Comparison of ENCODE assay signal across 9 cellular contexts in the genomic region with DNA sequence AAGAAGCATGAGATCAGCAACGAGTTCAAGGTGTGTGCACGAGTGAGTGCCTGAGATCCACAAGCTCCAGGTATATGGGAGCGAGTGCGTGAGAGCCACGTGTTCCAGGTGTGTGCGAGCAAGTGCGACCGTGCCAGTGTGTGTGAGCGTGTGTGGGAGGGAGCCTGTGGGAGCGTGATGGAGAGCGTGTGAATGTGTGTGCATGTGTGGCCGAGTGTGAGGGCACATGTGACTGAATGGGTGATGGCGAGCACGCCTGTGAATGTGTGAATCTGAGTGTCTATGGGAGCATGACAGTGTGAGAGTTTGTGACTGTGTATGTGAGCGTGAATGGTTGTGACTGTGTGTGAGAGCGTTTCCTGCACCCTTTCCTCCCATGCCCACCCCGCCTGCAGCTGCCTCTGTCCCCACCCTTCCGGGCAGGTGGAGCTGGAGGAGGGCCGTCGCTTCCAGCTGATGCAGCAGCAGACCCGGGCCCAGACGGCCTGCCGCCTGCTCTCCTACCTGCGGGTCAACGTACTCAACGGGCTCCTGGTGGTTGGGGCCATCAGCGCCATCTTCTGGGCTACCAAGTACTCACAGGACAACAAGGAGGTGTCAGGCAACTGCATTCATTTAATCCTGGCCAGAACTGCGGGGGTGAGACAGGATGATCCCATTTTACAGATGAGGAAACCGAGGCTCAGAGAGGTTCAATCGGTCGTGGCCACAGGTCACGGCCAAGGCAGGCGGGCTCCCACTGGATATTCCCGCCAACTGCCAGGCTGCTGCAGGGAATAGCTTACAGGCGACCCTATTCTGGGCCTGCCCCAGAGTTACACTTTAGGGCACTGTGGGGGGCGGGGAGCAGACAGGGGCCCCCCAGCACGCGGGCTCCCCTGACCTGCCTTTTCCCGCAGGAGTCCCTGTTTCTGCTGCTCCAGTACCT. TPM values are rescaled to one million over a fixed set of nuclear protein-coding genes. Genes with fewer than 3 reads are reported as not detected.
DNase-seq lines count a peak whose midpoint lies in the region; ATAC-seq, FAIRE-seq and TF ChIP-seq lines count a peak whose summit lies in the region.
"Had no signal": no experiment of that assay in that cellular context is flagged by ENCODE, and none has a peak within 500 bp of the region (broad histone marks: within the 10 kb centered on the region; RNA-seq: fewer than 3 reads in every experiment).

No MANE protein-coding gene starts in this region.

- peaks cover 52% of the 10 kb centered on the region for H3F3A ChIP-seq in SU-DHL-6 (ENCODE audit: insufficient read depth)

- H3K9ac ChIP-seq in SU-DHL-6 (ENCODE audit: low read length) (peak overlapping the region; percentile 87), kidney (ENCODE audit: low read length in 2 of 2) (no peak overlapping the region)

- no peak overlapping the region for H3K4me3 Mint-ChIP-seq in Calu3 (ENCODE audit: low read depth, unreplicated experiment)
- peak overlapping the region; percentile 93 for H3K4me3 Mint-ChIP-seq in activated naive CD8-positive, alpha-beta T cell treated with anti-CD3 and anti-CD28 coated beads, Interleukin-2, amount 10 ng/mL, durations not matched to agents 7 days and 5 days
- H3K4me3 Mint-ChIP-seq in stimulated activated memory B cell treated with anti-CD40 and anti-IgM and Interleukin-4, amounts not matched to agents 10 μg/mL and 1 μg/mL and 100 μg/mL, for 72 hours: peak overlapping the region; percentile 94

- POLR2A ChIA-PET in activated naive CD8-positive, alpha-beta T cell treated with anti-CD3 and anti-CD28 coated beads, Interleukin-2, amount 10 ng/mL, durations not matched to agents 7 days and 5 days (lab: Charles Lee): interaction anchor here (1.4 to 14.8 kb wide), 4 partner anchors 9 to 1400 kb away, joined by 3 to 380 read pairs (median 26); a partner anchor contains a TSS

- H3K36me3 Mint-ChIP-seq in Calu3 (ENCODE audit: insufficient read depth, unreplicated experiment): peaks cover 32% of the 10 kb centered on the region
- peaks cover 44% of the 10 kb centered on the region for H3K36me3 Mint-ChIP-seq in activated naive CD8-positive, alpha-beta T cell treated with anti-CD3 and anti-CD28 coated beads, Interleukin-2, amount 10 ng/mL, durations not matched to agents 7 days and 5 days
- peaks cover 74% of the 10 kb centered on the region for H3K36me3 Mint-ChIP-seq in stimulated activated memory B cell treated with anti-CD40 and anti-IgM and Interleukin-4, amounts not matched to agents 10 μg/mL and 1 μg/mL and 100 μg/mL, for 72 hours

- peak; percentile 62 for DNase-seq in Calu3
- DNase-seq in KBM-7: peak; percentile 73
- peak; percentile 79 for DNase-seq in activated naive CD8-positive, alpha-beta T cell treated with anti-CD3 and anti-CD28 coated beads, Interleukin-2, amount 10 ng/mL, durations not matched to agents 7 days and 5 days
- DNase-seq in kidney: peak; percentile 89
- DNase-seq in NCI-H446 (lab: John Stamatoyannopoulos, UW): no peak

- no peaks in the 10 kb centered on the region for H4K20me1 ChIP-seq in SU-DHL-6 (ENCODE audit: low read depth, low read length)

- H3K9me3 ChIP-seq in SU-DHL-6 (ENCODE audit: insufficient read depth, low read length) (no peaks in the 10 kb centered on the region), kidney (ENCODE audit: control insufficient read depth in 1 of 2, low read length in 2 of 2) (no peaks in the 10 kb centered on the region)

- no peak overlapping the region for H3K27ac Mint-ChIP-seq in Calu3 (ENCODE audit: unreplicated experiment)
- H3K27ac Mint-ChIP-seq in activated naive CD8-positive, alpha-beta T cell treated with anti-CD3 and anti-CD28 coated beads, Interleukin-2, amount 10 ng/mL, durations not matched to agents 7 days and 5 days: peak overlapping the region; percentile 81
- peak overlapping the region; percentile 82 for H3K27ac Mint-ChIP-seq in stimulated activated memory B cell treated with anti-CD40 and anti-IgM and Interleukin-4, amounts not matched to agents 10 μg/mL and 1 μg/mL and 100 μg/mL, for 72 hours

- H3K36me3 ChIP-seq in SU-DHL-6 (ENCODE audit: low read length) (no peaks in the 10 kb centered on the region; the same call in 1 of the 2 replicates), kidney (ENCODE audit: control insufficient read depth in 1 of 2, insufficient read depth in 2 of 2, low read length in 2 of 2) (no peaks in the 10 kb centered on the region)

- no peak overlapping the region for H2AFZ ChIP-seq in SU-DHL-6 (ENCODE audit: low read depth, low read length, severe bottlenecking)

- H3K4me2 ChIP-seq in SU-DHL-6 (ENCODE audit: low read depth, low read length, poor library complexity, severe bottlenecking): peak overlapping the region; percentile 85

- H3K27ac ChIP-seq in SU-DHL-6 (ENCODE audit: low read depth, low read length) (peak overlapping the region; percentile 95), kidney (ENCODE audit: low read depth in 2 of 2, low read length in 2 of 2) (no peak overlapping the region)

- H3K4me3 ChIP-seq in SU-DHL-6 (ENCODE audit: insufficient read depth, low read length, poor library complexity, severe bottlenecking) (peak overlapping the region; percentile 78), kidney (ENCODE audit: low read length in 2 of 2) (no peak overlapping the region)

- peaks cover 0 to 13% of the 10 kb centered on the region in 2 donors for H3K4me1 ChIP-seq in kidney (ENCODE audit: control insufficient read depth in 1 of 2, insufficient read depth in 1 of 2, low read depth in 1 of 2, low read length in 2 of 2)

- no peaks in the 10 kb centered on the region for H3K27me3 Mint-ChIP-seq in Calu3 (ENCODE audit: unreplicated experiment)
- no peaks in the 10 kb centered on the region for H3K27me3 Mint-ChIP-seq in activated naive CD8-positive, alpha-beta T cell treated with anti-CD3 and anti-CD28 coated beads, Interleukin-2, amount 10 ng/mL, durations not matched to agents 7 days and 5 days
- no peaks in the 10 kb centered on the region for H3K27me3 Mint-ChIP-seq in stimulated activated memory B cell treated with anti-CD40 and anti-IgM and Interleukin-4, amounts not matched to agents 10 μg/mL and 1 μg/mL and 100 μg/mL, for 72 hours

- CTCF ChIA-PET in Calu3 (lab: Charles Lee): interaction anchor here (1.5 kb wide), 2 partner anchors 11 to 35 kb away, joined by 3 to 4 read pairs; no protein-coding TSS in a partner anchor

- BruUV-seq in Calu3 (replicated peaks; lab: Mats Ljungman, UMichigan): no TSS peak

- TF ChIP-seq CTCF in Calu3 (IDR thresholded peaks at IDR 0.05; ENCODE audit: unreplicated experiment) (peak; percentile 24), SU-DHL-6 (IDR thresholded peaks at IDR 0.05; ENCODE audit: insufficient read depth, low read length, poor library complexity, severe bottlenecking) (peak; percentile 59), kidney (IDR thresholded peaks at IDR 0.05; ENCODE audit: borderline replicate concordance, extremely low read depth, insufficient read depth) (peak; percentile 37)

- peak; percentile 11 for ATAC-seq in activated naive CD8-positive, alpha-beta T cell treated with anti-CD3 and anti-CD28 coated beads, Interleukin-2, amount 10 ng/mL, durations not matched to agents 7 days and 5 days (ENCODE audit: low read depth)
- ATAC-seq in stimulated activated memory B cell treated with anti-CD40 and anti-IgM and Interleukin-4, amounts not matched to agents 10 μg/mL and 1 μg/mL and 100 μg/mL, for 72 hours: peak; percentile 0
- ATAC-seq in GM21360 (IDR thresholded peaks at IDR 0.05; ENCODE audit: unreplicated experiment): no peak

- H3K9me2 ChIP-seq in SU-DHL-6 (replicated peaks; ENCODE audit: insufficient read depth, low read length): no peaks in the 10 kb centered on the region

- H3K27me3 ChIP-seq in SU-DHL-6 (ENCODE audit: low read length): no peaks in the 10 kb centered on the region

- no peaks in the 10 kb centered on the region for H3K9me3 Mint-ChIP-seq in Calu3 (ENCODE audit: low read depth, unreplicated experiment)
- H3K9me3 Mint-ChIP-seq in activated naive CD8-positive, alpha-beta T cell treated with anti-CD3 and anti-CD28 coated beads, Interleukin-2, amount 10 ng/mL, durations not matched to agents 7 days and 5 days: no peaks in the 10 kb centered on the region
- no peaks in the 10 kb centered on the region for H3K9me3 Mint-ChIP-seq in stimulated activated memory B cell treated with anti-CD40 and anti-IgM and Interleukin-4, amounts not matched to agents 10 μg/mL and 1 μg/mL and 100 μg/mL, for 72 hours

- peaks cover 51% of the 10 kb centered on the region for H3K4me1 Mint-ChIP-seq in Calu3 (ENCODE audit: low read depth, unreplicated experiment)
- peaks cover 53% of the 10 kb centered on the region for H3K4me1 Mint-ChIP-seq in activated naive CD8-positive, alpha-beta T cell treated with anti-CD3 and anti-CD28 coated beads, Interleukin-2, amount 10 ng/mL, durations not matched to agents 7 days and 5 days
- peaks cover 82% of the 10 kb centered on the region for H3K4me1 Mint-ChIP-seq in stimulated activated memory B cell treated with anti-CD40 and anti-IgM and Interleukin-4, amounts not matched to agents 10 μg/mL and 1 μg/mL and 100 μg/mL, for 72 hours

- FAIRE-seq in kidney (lab: Jason Lieb, UNC): no peak

- H3K79me2 ChIP-seq in SU-DHL-6 (ENCODE audit: insufficient read depth, low read length): peaks cover 19% of the 10 kb centered on the region

- intact Hi-C loops in Calu3 (cut with micrococcal nuclease; ENCODE audit: unreplicated experiment): no loop called here
- intact Hi-C loops in kidney (cut with DNase I): no loop called here

- in situ Hi-C loops in KBM-7 (cut with MboI; ENCODE audit: low pct_unique_long_range_greater_than_20kb, low sequenced_read_pairs): no loop called here

RNA-seq across cellular contexts. Expression of a gene that starts 3.7 kb away (rescaled TPM):
- total RNA-seq in Calu3 (2022) (1.1 and 2.1 TPM in 2 replicates), kidney (35.9 TPM)
- 100 to 1,000 TPM; 336 to 340 TPM for total RNA-seq in activated naive CD8-positive, alpha-beta T cell treated with anti-CD3 and anti-CD28 coated beads, Interleukin-2, amount 10 ng/mL, durations not matched to agents 7 days and 5 days
- 1.0 TPM for polyA plus RNA-seq in kidney (ENCODE audit: insufficient read depth, low read depth, low replicate concordance)
- total RNA-seq: RPMI7951 had no signal

RNA-seq across cellular contexts. Expression of a gene that starts 5.7 kb away (rescaled TPM):
- total RNA-seq in Calu3 (2022) (116 and 133 TPM in 2 replicates), kidney (115 TPM)
- total RNA-seq in activated naive CD8-positive, alpha-beta T cell treated with anti-CD3 and anti-CD28 coated beads, Interleukin-2, amount 10 ng/mL, durations not matched to agents 7 days and 5 days: 100 to 1,000 TPM; 638 to 646 TPM
- 15.0 TPM for polyA plus RNA-seq in kidney (ENCODE audit: insufficient read depth, low read depth, low replicate concordance)
- total RNA-seq: RPMI7951 had no signal

RNA-seq across cellular contexts. Expression of a gene that starts 11.9 kb away (rescaled TPM):
- total RNA-seq in Calu3 (2022): not detected in 2 replicates
- total RNA-seq in activated naive CD8-positive, alpha-beta T cell treated with anti-CD3 and anti-CD28 coated beads, Interleukin-2, amount 10 ng/mL, durations not matched to agents 7 days and 5 days: not detected
- not detected for total RNA-seq in kidney
- polyA plus RNA-seq in kidney (ENCODE audit: insufficient read depth, low read depth, low replicate concordance): not detected
- total RNA-seq: RPMI7951 had no signal

RNA-seq across cellular contexts. Expression of a gene that starts 34.1 kb away (rescaled TPM):
- total RNA-seq in Calu3 (2022) (204 and 229 TPM in 2 replicates), kidney (165 TPM)
- total RNA-seq in activated naive CD8-positive, alpha-beta T cell treated with anti-CD3 and anti-CD28 coated beads, Interleukin-2, amount 10 ng/mL, durations not matched to agents 7 days and 5 days: 10 to 100 TPM; 43.2 to 50.5 TPM
- 149 TPM for polyA plus RNA-seq in kidney (ENCODE audit: insufficient read depth, low read depth, low replicate concordance)

RNA-seq across cellular contexts. Expression of a gene that starts 52.6 kb away (rescaled TPM):
- total RNA-seq in Calu3 (2022): 89.7 and 95.3 TPM in 2 replicates
- 10 to 100 TPM; 93.1 to 97.8 TPM for total RNA-seq in activated naive CD8-positive, alpha-beta T cell treated with anti-CD3 and anti-CD28 coated beads, Interleukin-2, amount 10 ng/mL, durations not matched to agents 7 days and 5 days
- 12.7 TPM for total RNA-seq in kidney
- 9.3 TPM for polyA plus RNA-seq in kidney (ENCODE audit: insufficient read depth, low read depth, low replicate concordance)

Comparison
In these comparisons a context has a peak if more than half of its experiments do, and no peak if none do; other contexts are left out.
1. DNase-seq: peak in Calu3 (single experiment), KBM-7 (single experiment), activated naive CD8-positive, alpha-beta T cell treated with anti-CD3 and anti-CD28 coated beads, Interleukin-2, amount 10 ng/mL, durations not matched to agents 7 days and 5 days (single experiment) and kidney (single experiment); none in NCI-H446 (0 of 2).
2. RNA of a gene that starts 3.7 kb away (total RNA-seq): 336 to 340 TPM in activated naive CD8-positive, alpha-beta T cell treated with anti-CD3 and anti-CD28 coated beads, Interleukin-2, amount 10 ng/mL, durations not matched to agents 7 days and 5 days and 35.9 TPM in kidney (single experiment); 1.1 to 2.1 TPM in Calu3; every median in the first group is over 10 times any median in the second.
3. Peak in every context shown above with its lines, with median percentiles within 50 percentile points of each other: CTCF ChIP-seq.